1 cellular context compared by ENCODE assay signal in genomic region chr15:64326458-64326857, GRCh38.
TF ChIP-seq lines count a peak whose summit lies in the region.

No MANE protein-coding gene starts in this region.

TF ChIP-seq in K562, 482 proteins besides CTCF, POLR2A, EP300 and RAD21:
- TF ChIP-seq YY1 (IDR thresholded peaks at IDR 0.05; ENCODE audit: borderline replicate concordance in 1 of 3, control insufficient read depth in 1 of 3, extremely low read depth in 1 of 3, insufficient read depth in 3 of 3, insufficient read length in 1 of 3, insufficient replicate concordance in 2 of 3, low read depth in 1 of 3, low read length in 2 of 3), result peak in 1 of 3 experiments; percentile 21
- 0 out of 2 replicates have a peak, but pooled peaks have one; percentile 12 for TF ChIP-seq ZNF384 (IDR thresholded peaks at IDR 0.05; ENCODE audit: low read depth, low read length)
